Comparison of ENCODE assay signal across 29 cellular contexts in genomic region chr6:169404828-169405227, GRCh38.
"Had no signal": no experiment of that assay in that cellular context is flagged by ENCODE, and none has a peak within 500 bp of the region (broad histone marks: within the 10 kb centered on the region; RNA-seq: fewer than 3 reads in every experiment).

No MANE protein-coding gene starts in this region.

- H3K79me2 ChIP-seq: parathyroid adenoma had no signal

- H3K9me3 Mint-ChIP-seq: natural killer cell; stimulated activated effector memory CD8-positive, alpha-beta T cell treated with anti-CD3 and anti-CD28 coated beads, Interleukin-12 subunit alpha, Interleukin-12 subunit beta, amount 100 ng/mL, for 72 hours; stimulated activated naive CD8-positive, alpha-beta T cell treated with anti-CD3 and anti-CD28 coated beads, Interleukin-15, Interleukin-2, amounts not matched to agents 100 ng/mL and 50 ng/mL, for 24 hours had no signal

- H3K4me3 Mint-ChIP-seq: naive thymus-derived CD4-positive, alpha-beta T cell; natural killer cell; nephron; neural progenitor cell; stimulated activated effector memory CD8-positive, alpha-beta T cell treated with anti-CD3 and anti-CD28 coated beads, Interleukin-12 subunit alpha, Interleukin-12 subunit beta, amount 100 ng/mL, for 72 hours; stimulated activated naive B cell treated with anti-CD40 and anti-IgM and Interleukin-4, amounts not matched to agents 10 μg/mL and 1 μg/mL and 100 μg/mL, for 72 hours; stimulated activated naive CD8-positive, alpha-beta T cell treated with anti-CD3 and anti-CD28 coated beads, Interleukin-15, Interleukin-2, amounts not matched to agents 100 ng/mL and 50 ng/mL, for 24 hours had no signal

- H3K9ac ChIP-seq: neural progenitor cell, parathyroid adenoma had no signal

- H3K4me1 ChIP-seq: neural progenitor cell, parathyroid adenoma, psoas muscle, right lobe of liver, stomach, transverse colon, upper lobe of left lung, vagina had no signal

- H3K4me3 ChIP-seq: neural progenitor cell, ovary, psoas muscle, right lobe of liver, sigmoid colon, stomach, thoracic aorta, tibial artery, transverse colon, upper lobe of left lung, vagina had no signal

- H3K36me3 Mint-ChIP-seq: naive thymus-derived CD4-positive, alpha-beta T cell; natural killer cell; neural progenitor cell; stimulated activated effector memory CD8-positive, alpha-beta T cell treated with anti-CD3 and anti-CD28 coated beads, Interleukin-12 subunit alpha, Interleukin-12 subunit beta, amount 100 ng/mL, for 72 hours; stimulated activated naive B cell treated with anti-CD40 and anti-IgM and Interleukin-4, amounts not matched to agents 10 μg/mL and 1 μg/mL and 100 μg/mL, for 72 hours had no signal

- H3K4me1 Mint-ChIP-seq: naive thymus-derived CD4-positive, alpha-beta T cell; natural killer cell; neural progenitor cell; stimulated activated effector memory CD8-positive, alpha-beta T cell treated with anti-CD3 and anti-CD28 coated beads, Interleukin-12 subunit alpha, Interleukin-12 subunit beta, amount 100 ng/mL, for 72 hours had no signal

- H3K36me3 ChIP-seq: neural progenitor cell, ovary, right lobe of liver, sigmoid colon, stomach, thoracic aorta, tibial artery, transverse colon, upper lobe of left lung, vagina had no signal

- DNase-seq: naive thymus-derived CD4-positive, alpha-beta T cell; natural killer cell; occipital lobe; ovary; posterior cingulate gyrus; psoas muscle; right cardiac atrium; right lobe of liver; sigmoid colon; small intestine; stimulated activated CD4-positive, alpha-beta T cell treated with anti-CD3 and anti-CD28 coated beads, Interleukin-15, amount 100 ng/mL, for 24 hours; stimulated activated CD4-positive, alpha-beta T cell treated with anti-CD3 and anti-CD28 coated beads, Interleukin-2, amount 100 ng/mL, for 24 hours; stimulated activated CD4-positive, alpha-beta T cell treated with anti-CD3 and anti-CD28 coated beads, Interleukin-2, amount 100 ng/mL, for 48 hours; stimulated activated CD4-positive, alpha-beta T cell treated with anti-CD3 and anti-CD28 coated beads, Interleukin-4, amount 100 ng/mL, for 24 hours; stimulated activated naive B cell treated with anti-CD40 and anti-IgM and Interleukin-4, amounts not matched to agents 10 μg/mL and 1 μg/mL and 100 μg/mL, for 72 hours; stimulated activated naive CD4-positive, alpha-beta T cell treated with Interleukin-2 at 50 U/mL for 16 hours; stomach; tibial artery; transverse colon; upper lobe of left lung had no signal

- H2AFZ ChIP-seq: neural progenitor cell, parathyroid adenoma had no signal

- H3K27ac ChIP-seq: neural progenitor cell, ovary, parathyroid adenoma, psoas muscle, right lobe of liver, sigmoid colon, stomach, thoracic aorta, tibial artery, transverse colon, upper lobe of left lung, vagina had no signal

- H3K9me3 ChIP-seq: ovary, psoas muscle, right lobe of liver, sigmoid colon, thoracic aorta, tibial artery, transverse colon, upper lobe of left lung, vagina had no signal

- ATAC-seq: naive thymus-derived CD4-positive, alpha-beta T cell; natural killer cell; psoas muscle; right cardiac atrium; right lobe of liver; stimulated activated effector memory CD8-positive, alpha-beta T cell treated with anti-CD3 and anti-CD28 coated beads, Interleukin-12 subunit alpha, Interleukin-12 subunit beta, amount 100 ng/mL, for 72 hours; stimulated activated naive B cell treated with anti-CD40 and anti-IgM and Interleukin-4, amounts not matched to agents 10 μg/mL and 1 μg/mL and 100 μg/mL, for 72 hours had no signal

- H3K27ac Mint-ChIP-seq: naive thymus-derived CD4-positive, alpha-beta T cell; natural killer cell; nephron; neural progenitor cell; progenitor cell of endocrine pancreas; stimulated activated effector memory CD8-positive, alpha-beta T cell treated with anti-CD3 and anti-CD28 coated beads, Interleukin-12 subunit alpha, Interleukin-12 subunit beta, amount 100 ng/mL, for 72 hours; stimulated activated naive B cell treated with anti-CD40 and anti-IgM and Interleukin-4, amounts not matched to agents 10 μg/mL and 1 μg/mL and 100 μg/mL, for 72 hours; stimulated activated naive CD8-positive, alpha-beta T cell treated with anti-CD3 and anti-CD28 coated beads, Interleukin-15, Interleukin-2, amounts not matched to agents 100 ng/mL and 50 ng/mL, for 24 hours had no signal

- H3K4me2 ChIP-seq: neural progenitor cell had no signal

- H3K27me3 ChIP-seq: neural progenitor cell, ovary, right lobe of liver, sigmoid colon, stomach, tibial artery, transverse colon, upper lobe of left lung, vagina had no signal

- FAIRE-seq: small intestine, urothelium cell line had no signal

- H3K27me3 Mint-ChIP-seq: progenitor cell of endocrine pancreas had no signal
